In the genomic region with DNA sequence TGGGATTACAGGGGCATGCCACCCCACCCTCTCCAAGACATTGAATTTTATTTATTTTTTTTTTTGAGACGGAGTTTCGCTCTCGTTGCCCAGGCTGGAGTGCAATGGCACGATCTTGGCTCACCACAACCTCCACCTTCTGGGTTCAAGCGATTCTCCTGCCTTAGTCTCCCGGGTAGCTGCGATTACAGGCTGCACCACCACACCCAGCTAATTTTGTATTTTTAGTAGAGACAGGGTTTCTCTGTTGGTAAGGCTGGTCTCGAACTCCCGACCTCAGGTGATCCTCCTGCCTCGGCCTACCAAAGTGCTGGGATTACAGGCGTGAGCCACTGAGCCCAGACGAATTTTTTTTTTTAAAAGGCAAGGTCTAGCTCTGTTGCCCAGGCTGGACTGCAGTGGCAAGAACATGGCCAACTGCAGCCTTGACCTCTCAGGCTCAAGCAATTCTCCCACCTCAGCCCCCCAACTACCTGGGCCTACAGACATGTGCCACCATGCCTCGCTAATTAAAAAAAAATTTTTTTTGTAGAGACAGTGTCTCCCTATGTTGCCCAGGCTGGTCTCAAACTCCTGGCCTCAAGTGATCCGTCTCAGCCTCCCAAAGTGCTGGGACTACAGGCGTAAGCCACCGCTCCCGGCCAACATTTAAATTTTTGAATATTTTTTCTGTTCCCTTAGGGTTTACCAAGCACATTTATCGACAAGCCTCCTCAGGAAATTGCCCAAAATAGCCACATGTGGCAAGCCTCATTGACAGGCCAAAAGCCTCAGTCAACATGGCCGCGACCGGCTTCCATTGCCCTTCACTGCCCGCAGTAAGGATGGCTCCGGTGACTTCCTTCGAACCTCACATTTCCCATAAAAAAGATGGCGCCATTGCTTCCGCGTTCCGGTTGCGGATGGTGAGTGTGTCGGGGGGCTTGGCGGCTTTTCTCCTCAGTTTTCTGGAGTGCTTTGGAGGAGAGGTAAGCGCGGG, we compare ENCODE assay signal across 1 cellular context.
TF ChIP-seq lines count a peak whose summit lies in the region.

A gene with protein sequence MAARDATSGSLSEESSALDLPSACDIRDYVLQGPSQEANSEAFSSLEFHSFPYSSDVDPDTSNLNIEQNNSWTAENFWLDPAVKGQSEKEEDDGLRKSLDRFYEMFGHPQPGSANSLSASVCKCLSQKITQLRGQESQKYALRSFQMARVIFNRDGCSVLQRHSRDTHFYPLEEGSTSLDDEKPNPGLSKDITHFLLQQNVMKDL (plus strand): TSS at position 890 of the 979 bp plus-strand sequence. CDS start 22,465 bp downstream, outside the sequence.

TF ChIP-seq in K562, 482 proteins besides CTCF, POLR2A, EP300 and RAD21 (continued from another document):
- TF ChIP-seq, protein P1, sequence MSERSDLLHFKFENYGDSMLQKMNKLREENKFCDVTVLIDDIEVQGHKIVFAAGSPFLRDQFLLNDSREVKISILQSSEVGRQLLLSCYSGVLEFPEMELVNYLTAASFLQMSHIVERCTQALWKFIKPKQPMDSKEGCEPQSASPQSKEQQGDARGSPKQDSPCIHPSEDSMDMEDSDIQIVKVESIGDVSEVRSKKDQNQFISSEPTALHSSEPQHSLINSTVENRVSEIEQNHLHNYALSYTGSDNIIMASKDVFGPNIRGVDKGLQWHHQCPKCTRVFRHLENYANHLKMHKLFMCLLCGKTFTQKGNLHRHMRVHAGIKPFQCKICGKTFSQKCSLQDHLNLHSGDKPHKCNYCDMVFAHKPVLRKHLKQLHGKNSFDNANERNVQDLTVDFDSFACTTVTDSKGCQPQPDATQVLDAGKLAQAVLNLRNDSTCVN (CRISPR knock-in tag; IDR thresholded peaks at IDR 0.05): no peak
- TF ChIP-seq, protein P2, sequence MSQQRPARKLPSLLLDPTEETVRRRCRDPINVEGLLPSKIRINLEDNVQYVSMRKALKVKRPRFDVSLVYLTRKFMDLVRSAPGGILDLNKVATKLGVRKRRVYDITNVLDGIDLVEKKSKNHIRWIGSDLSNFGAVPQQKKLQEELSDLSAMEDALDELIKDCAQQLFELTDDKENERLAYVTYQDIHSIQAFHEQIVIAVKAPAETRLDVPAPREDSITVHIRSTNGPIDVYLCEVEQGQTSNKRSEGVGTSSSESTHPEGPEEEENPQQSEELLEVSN (IDR thresholded peaks at IDR 0.05; ENCODE audit: borderline replicate concordance in 1 of 2, extremely low read depth in 1 of 2, insufficient read depth in 1 of 2, insufficient read length in 1 of 2, low read depth in 1 of 2, low read length in 1 of 2, poor library complexity in 1 of 2, severe bottlenecking in 1 of 2): peak in 1 of 2 experiments; percentile 40
- TF ChIP-seq YY1 (IDR thresholded peaks at IDR 0.05; ENCODE audit: borderline replicate concordance in 1 of 3, control insufficient read depth in 1 of 3, extremely low read depth in 1 of 3, insufficient read depth in 3 of 3, insufficient read length in 1 of 3, insufficient replicate concordance in 2 of 3, low read depth in 1 of 3, low read length in 2 of 3) (peak; percentile 98 to 100 (median 100)), GATA2 (CRISPR knock-in tag; IDR thresholded peaks at IDR 0.05) (no peak), MYC (IDR thresholded peaks at IDR 0.05; ENCODE audit: low read depth, low read length) (peak; percentile 79), MYC (CRISPR knock-in tag; IDR thresholded peaks at IDR 0.05; ENCODE audit: borderline replicate concordance, low read depth) (no peak), NFXL1 (CRISPR knock-in tag; IDR thresholded peaks at IDR 0.05) (no peak), SP1 (CRISPR knock-in tag; IDR thresholded peaks at IDR 0.05) (0 out of 2 replicates have a peak, but pooled peaks have one; percentile 51), SOX6 (IDR thresholded peaks at IDR 0.05) (no peak), ELF2 (CRISPR knock-in tag; IDR thresholded peaks at IDR 0.05) (peak; percentile 73; the same call in 1 of the 2 replicates), EP400 (IDR thresholded peaks at IDR 0.05) (peak; percentile 70), DMBX1 (CRISPR knock-in tag; IDR thresholded peaks at IDR 0.05; ENCODE audit: borderline replicate concordance) (peak; percentile 76), SAP30 (IDR thresholded peaks at IDR 0.05; ENCODE audit: borderline replicate concordance, insufficient read depth, low read depth, low read length, poor library complexity, severe bottlenecking) (peak; percentile 84), TAF1 (IDR thresholded peaks at IDR 0.05; ENCODE audit: control insufficient read depth, extremely low read depth, insufficient read depth, low read length, severe bottlenecking) (peak; percentile 91), PCBP1 (IDR thresholded peaks at IDR 0.05; ENCODE audit: low read depth, low read length, poor library complexity, severe bottlenecking) (no peak), ZFX (CRISPR knock-in tag; IDR thresholded peaks at IDR 0.05) (peak; percentile 83), FOXM1 (IDR thresholded peaks at IDR 0.05; ENCODE audit: low read depth) (no peak), FOXM1 (CRISPR knock-in tag; IDR thresholded peaks at IDR 0.05; ENCODE audit: low read depth) (no peak), NR2C1 (IDR thresholded peaks at IDR 0.05) (peak; percentile 84), NR2C1 (tag; IDR thresholded peaks at IDR 0.05) (peak; percentile 80), TAF7 (tag; IDR thresholded peaks at IDR 0.05) (peak; percentile 32; the same call in 1 of the 2 replicates), RB1 (IDR thresholded peaks at IDR 0.05; ENCODE audit: low read depth) (0 out of 2 replicates have a peak, but pooled peaks have one; percentile 9), ELF1 (tag; IDR thresholded peaks at IDR 0.05) (peak; percentile 94), MEF2D (tag; conservative IDR thresholded peaks at IDR 0.05; ENCODE audit: low read depth) (peak; percentile 62; the same call in 1 of the 2 replicates)
- TF ChIP-seq, protein P3, sequence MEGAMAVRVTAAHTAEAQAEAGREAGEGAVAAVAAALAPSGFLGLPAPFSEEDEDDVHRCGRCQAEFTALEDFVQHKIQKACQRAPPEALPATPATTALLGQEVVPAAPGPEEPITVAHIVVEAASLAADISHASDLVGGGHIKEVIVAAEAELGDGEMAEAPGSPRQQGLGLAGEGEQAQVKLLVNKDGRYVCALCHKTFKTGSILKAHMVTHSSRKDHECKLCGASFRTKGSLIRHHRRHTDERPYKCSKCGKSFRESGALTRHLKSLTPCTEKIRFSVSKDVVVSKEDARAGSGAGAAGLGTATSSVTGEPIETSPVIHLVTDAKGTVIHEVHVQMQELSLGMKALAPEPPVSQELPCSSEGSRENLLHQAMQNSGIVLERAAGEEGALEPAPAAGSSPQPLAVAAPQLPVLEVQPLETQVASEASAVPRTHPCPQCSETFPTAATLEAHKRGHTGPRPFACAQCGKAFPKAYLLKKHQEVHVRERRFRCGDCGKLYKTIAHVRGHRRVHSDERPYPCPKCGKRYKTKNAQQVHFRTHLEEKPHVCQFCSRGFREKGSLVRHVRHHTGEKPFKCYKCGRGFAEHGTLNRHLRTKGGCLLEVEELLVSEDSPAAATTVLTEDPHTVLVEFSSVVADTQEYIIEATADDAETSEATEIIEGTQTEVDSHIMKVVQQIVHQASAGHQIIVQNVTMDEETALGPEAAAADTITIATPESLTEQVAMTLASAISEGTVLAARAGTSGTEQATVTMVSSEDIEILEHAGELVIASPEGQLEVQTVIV (CRISPR knock-in tag; IDR thresholded peaks at IDR 0.05; ENCODE audit: borderline replicate concordance): no peak
- TF ChIP-seq, protein P4, sequence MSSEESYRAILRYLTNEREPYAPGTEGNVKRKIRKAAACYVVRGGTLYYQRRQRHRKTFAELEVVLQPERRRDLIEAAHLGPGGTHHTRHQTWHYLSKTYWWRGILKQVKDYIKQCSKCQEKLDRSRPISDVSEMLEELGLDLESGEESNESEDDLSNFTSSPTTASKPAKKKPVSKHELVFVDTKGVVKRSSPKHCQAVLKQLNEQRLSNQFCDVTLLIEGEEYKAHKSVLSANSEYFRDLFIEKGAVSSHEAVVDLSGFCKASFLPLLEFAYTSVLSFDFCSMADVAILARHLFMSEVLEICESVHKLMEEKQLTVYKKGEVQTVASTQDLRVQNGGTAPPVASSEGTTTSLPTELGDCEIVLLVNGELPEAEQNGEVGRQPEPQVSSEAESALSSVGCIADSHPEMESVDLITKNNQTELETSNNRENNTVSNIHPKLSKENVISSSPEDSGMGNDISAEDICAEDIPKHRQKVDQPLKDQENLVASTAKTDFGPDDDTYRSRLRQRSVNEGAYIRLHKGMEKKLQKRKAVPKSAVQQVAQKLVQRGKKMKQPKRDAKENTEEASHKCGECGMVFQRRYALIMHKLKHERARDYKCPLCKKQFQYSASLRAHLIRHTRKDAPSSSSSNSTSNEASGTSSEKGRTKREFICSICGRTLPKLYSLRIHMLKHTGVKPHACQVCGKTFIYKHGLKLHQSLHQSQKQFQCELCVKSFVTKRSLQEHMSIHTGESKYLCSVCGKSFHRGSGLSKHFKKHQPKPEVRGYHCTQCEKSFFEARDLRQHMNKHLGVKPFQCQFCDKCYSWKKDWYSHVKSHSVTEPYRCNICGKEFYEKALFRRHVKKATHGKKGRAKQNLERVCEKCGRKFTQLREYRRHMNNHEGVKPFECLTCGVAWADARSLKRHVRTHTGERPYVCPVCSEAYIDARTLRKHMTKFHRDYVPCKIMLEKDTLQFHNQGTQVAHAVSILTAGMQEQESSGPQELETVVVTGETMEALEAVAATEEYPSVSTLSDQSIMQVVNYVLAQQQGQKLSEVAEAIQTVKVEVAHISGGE (CRISPR knock-in tag; IDR thresholded peaks at IDR 0.05): peak in 1 of 3 experiments; percentile 82; a peak in 2 of 6 replicates
- TF ChIP-seq, protein P5, sequence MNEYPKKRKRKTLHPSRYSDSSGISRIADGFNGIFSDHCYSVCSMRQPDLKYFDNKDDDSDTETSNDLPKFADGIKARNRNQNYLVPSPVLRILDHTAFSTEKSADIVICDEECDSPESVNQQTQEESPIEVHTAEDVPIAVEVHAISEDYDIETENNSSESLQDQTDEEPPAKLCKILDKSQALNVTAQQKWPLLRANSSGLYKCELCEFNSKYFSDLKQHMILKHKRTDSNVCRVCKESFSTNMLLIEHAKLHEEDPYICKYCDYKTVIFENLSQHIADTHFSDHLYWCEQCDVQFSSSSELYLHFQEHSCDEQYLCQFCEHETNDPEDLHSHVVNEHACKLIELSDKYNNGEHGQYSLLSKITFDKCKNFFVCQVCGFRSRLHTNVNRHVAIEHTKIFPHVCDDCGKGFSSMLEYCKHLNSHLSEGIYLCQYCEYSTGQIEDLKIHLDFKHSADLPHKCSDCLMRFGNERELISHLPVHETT (CRISPR knock-in tag; conservative IDR thresholded peaks at IDR 0.05 in 1 of 2, IDR thresholded peaks at IDR 0.05 in 1 of 2): peak in 1 of 2 experiments; percentile 82; a peak in 2 of 4 replicates
- TF ChIP-seq, protein P6, sequence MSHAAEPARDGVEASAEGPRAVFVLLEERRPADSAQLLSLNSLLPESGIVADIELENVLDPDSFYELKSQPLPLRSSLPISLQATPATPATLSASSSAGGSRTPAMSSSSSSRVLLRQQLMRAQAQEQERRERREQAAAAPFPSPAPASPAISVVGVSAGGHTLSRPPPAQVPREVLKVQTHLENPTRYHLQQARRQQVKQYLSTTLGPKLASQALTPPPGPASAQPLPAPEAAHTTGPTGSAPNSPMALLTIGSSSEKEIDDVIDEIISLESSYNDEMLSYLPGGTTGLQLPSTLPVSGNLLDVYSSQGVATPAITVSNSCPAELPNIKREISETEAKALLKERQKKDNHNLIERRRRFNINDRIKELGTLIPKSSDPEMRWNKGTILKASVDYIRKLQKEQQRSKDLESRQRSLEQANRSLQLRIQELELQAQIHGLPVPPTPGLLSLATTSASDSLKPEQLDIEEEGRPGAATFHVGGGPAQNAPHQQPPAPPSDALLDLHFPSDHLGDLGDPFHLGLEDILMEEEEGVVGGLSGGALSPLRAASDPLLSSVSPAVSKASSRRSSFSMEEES (CRISPR knock-in tag; IDR thresholded peaks at IDR 0.05): no peak
